In the genomic region with DNA sequence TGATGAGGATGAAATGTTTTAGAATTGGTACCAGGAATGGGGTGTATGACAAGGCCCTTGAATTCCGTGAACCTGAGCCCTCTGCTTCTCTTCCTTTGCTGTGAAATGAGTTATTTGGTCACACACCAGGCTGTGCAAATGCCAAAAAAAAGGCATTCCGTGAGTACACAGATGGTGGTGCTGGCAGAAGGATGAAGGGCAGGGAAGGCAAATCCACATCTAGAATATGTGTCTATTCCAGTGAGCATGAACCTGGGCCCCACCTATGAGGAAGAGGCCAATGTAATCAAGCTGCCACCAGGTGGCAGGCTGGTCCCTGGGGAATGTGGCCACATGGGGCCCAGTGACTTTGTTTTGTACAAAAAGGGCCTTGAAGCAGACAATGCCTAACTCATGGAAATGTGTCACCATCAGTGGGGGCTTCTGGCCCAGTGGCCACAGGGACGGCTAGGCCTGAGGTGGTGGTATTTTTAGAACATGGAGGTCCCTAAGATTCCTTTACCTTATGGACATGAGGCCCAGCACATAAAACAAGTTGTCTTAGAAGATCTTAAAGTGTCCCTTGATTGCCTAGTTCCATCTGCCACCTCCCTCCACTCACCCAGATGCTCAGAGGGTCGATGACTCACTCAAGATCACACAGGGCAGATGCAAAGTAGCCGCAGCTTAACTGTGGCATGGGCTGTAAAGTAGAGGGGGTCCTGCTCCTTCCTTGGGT, we compare ENCODE assay signal across 8 cellular contexts. TPM values are rescaled to one million over a fixed set of nuclear protein-coding genes. Genes with fewer than 3 reads are reported as not detected.
DNase-seq lines count a peak whose midpoint lies in the region; ATAC-seq and TF ChIP-seq lines count a peak whose summit lies in the region.

No MANE protein-coding gene starts in this region.

- CTCF ChIA-PET in activated CD8-positive, alpha-beta T cell treated with anti-CD3 and anti-CD28 coated beads for 36 hours (lab: Charles Lee), result interaction anchor here (0.6 to 21.0 kb wide), 36 partner anchors 10 to 283 kb away, joined by 3 to 472 read pairs (median 5); partner anchors contain the start of genes CASTOR1, CCDC157, MTFP1 and SF3A1

- DNase-seq in AG09309 (ENCODE audit: low read depth), result peak; percentile 31
- peak; percentile 76 for DNase-seq in GM19238 (ENCODE audit: insufficient read length, low spot score)
- DNase-seq in NCI-H82 (lab: John Stamatoyannopoulos, UW), result peak; percentile 86
- DNase-seq in activated CD8-positive, alpha-beta T cell treated with anti-CD3 and anti-CD28 coated beads for 36 hours, result peak; percentile 90
- peak; percentile 70 for DNase-seq in effector CD8-positive, alpha-beta T cell (lab: John Stamatoyannopoulos, UW)
- peak; percentile 70 for DNase-seq in mucosa of gallbladder (ENCODE audit: low spot score)
- DNase-seq in stimulated activated CD8-positive, alpha-beta memory T cell treated with anti-CD3 and anti-CD28 coated beads, Interleukin-7, amount 100 ng/mL, for 48 hours (ENCODE audit: extremely low read depth in 1 of 2, low read depth in 1 of 2), result peak; percentile 58 to 67

- H3K36me3 Mint-ChIP-seq in activated CD8-positive, alpha-beta T cell treated with anti-CD3 and anti-CD28 coated beads for 36 hours (ENCODE audit: low read depth), result no peaks in the 10 kb centered on the region

- no peak overlapping the region for H3K4me3 Mint-ChIP-seq in activated CD8-positive, alpha-beta T cell treated with anti-CD3 and anti-CD28 coated beads for 36 hours

- no peaks in the 10 kb centered on the region for H3K9me3 Mint-ChIP-seq in activated CD8-positive, alpha-beta T cell treated with anti-CD3 and anti-CD28 coated beads for 36 hours

- no peaks in the 10 kb centered on the region for H3K27me3 Mint-ChIP-seq in activated CD8-positive, alpha-beta T cell treated with anti-CD3 and anti-CD28 coated beads for 36 hours

- peak; percentile 88 for TF ChIP-seq CTCF in AG09309 (IDR thresholded peaks at IDR 0.05; ENCODE audit: control insufficient read depth, insufficient read depth, low read depth, low read length, missing control alignments)
- peak; percentile 91 for TF ChIP-seq CTCF in activated CD8-positive, alpha-beta T cell treated with anti-CD3 and anti-CD28 coated beads for 36 hours (IDR thresholded peaks at IDR 0.05)

- ATAC-seq in activated CD8-positive, alpha-beta T cell treated with anti-CD3 and anti-CD28 coated beads for 36 hours, result peak; percentile 75
- no peak for ATAC-seq in GM21360 (IDR thresholded peaks at IDR 0.05; ENCODE audit: unreplicated experiment)

- peaks cover 29% of the 10 kb centered on the region for H3K4me1 Mint-ChIP-seq in activated CD8-positive, alpha-beta T cell treated with anti-CD3 and anti-CD28 coated beads for 36 hours (ENCODE audit: low read depth)

- H3K4me3 ChIP-seq in AG09309 (ENCODE audit: control insufficient read depth, low read depth, low read length), result no peak overlapping the region

- H3K27ac Mint-ChIP-seq in activated CD8-positive, alpha-beta T cell treated with anti-CD3 and anti-CD28 coated beads for 36 hours, result peak overlapping the region; percentile 93

- intact Hi-C loops in activated CD8-positive, alpha-beta T cell treated with anti-CD3 and anti-CD28 coated beads for 36 hours (cut with micrococcal nuclease), result loop anchor here (1.0 to 2.0 kb wide), 2 partner anchors 34 to 94 kb away; partner anchors contain the start of gene MTFP1

- POLR2A ChIA-PET in activated CD8-positive, alpha-beta T cell treated with anti-CD3 and anti-CD28 coated beads for 36 hours (lab: Charles Lee), result interaction anchor here (0.6 to 2.8 kb wide), 7 partner anchors 19 to 174 kb away, joined by 3 to 20 read pairs (median 3); no protein-coding TSS in a partner anchor

RNA-seq across cellular contexts. Expression of gene RNF215, which starts 3.9 kb away (rescaled TPM):
- total RNA-seq in activated CD8-positive, alpha-beta T cell treated with anti-CD3 and anti-CD28 coated beads for 36 hours, result 1 to 10 TPM; 7.1 to 7.2 TPM
- 31.2 TPM for total RNA-seq in mucosa of gallbladder

RNA-seq across cellular contexts. Expression of gene SEC14L2, which starts 5.7 kb away (rescaled TPM):
- 10 to 100 TPM; 15.1 to 15.4 TPM for total RNA-seq in activated CD8-positive, alpha-beta T cell treated with anti-CD3 and anti-CD28 coated beads for 36 hours
- total RNA-seq in mucosa of gallbladder, result 35.4 TPM

RNA-seq across cellular contexts. Expression of gene CCDC157, which starts 34.3 kb away (rescaled TPM):
- 1 to 10 TPM; 2.2 to 2.4 TPM for total RNA-seq in activated CD8-positive, alpha-beta T cell treated with anti-CD3 and anti-CD28 coated beads for 36 hours
- total RNA-seq in mucosa of gallbladder, result 6.5 TPM

RNA-seq across cellular contexts. Expression of gene MTFP1, which starts 34.4 kb away (rescaled TPM):
- 10 to 100 TPM; 89.8 to 93.8 TPM for total RNA-seq in activated CD8-positive, alpha-beta T cell treated with anti-CD3 and anti-CD28 coated beads for 36 hours
- total RNA-seq in mucosa of gallbladder, result 20.0 TPM

RNA-seq across cellular contexts. Expression of gene SF3A1, which starts 34.4 kb away (rescaled TPM):
- total RNA-seq in activated CD8-positive, alpha-beta T cell treated with anti-CD3 and anti-CD28 coated beads for 36 hours, result 100 to 1,000 TPM; 252 to 262 TPM
- total RNA-seq in mucosa of gallbladder, result 179 TPM

Comparison
In these comparisons a context has a peak if more than half of its experiments do, and no peak if none do; other contexts are left out.
1. DNase-seq: peak in every context shown above with its lines; median percentile 90 in activated CD8-positive, alpha-beta T cell treated with anti-CD3 and anti-CD28 coated beads for 36 hours; 86 in NCI-H82; 76 in GM19238; 70 in effector CD8-positive, alpha-beta T cell; 70 in mucosa of gallbladder; 62 in stimulated activated CD8-positive, alpha-beta memory T cell treated with anti-CD3 and anti-CD28 coated beads, Interleukin-7, amount 100 ng/mL, for 48 hours; 31 in AG09309.